In genomic region chr14:90625445-90625844, GRCh38 we compare ENCODE assay signal across 1 cellular context.
TF ChIP-seq lines count a peak whose summit lies in the region.

No MANE protein-coding gene starts in this region.

TF ChIP-seq in GM23338, 12 proteins besides CTCF, POLR2A, EP300 and RAD21 (continued from another document):
- TF ChIP-seq ZNF462 (CRISPR knock-in tag; IDR thresholded peaks at IDR 0.05) (no peak), ZNF114 (CRISPR knock-in tag; IDR thresholded peaks at IDR 0.05) (no peak), EZH2phosphoT487 (IDR thresholded peaks at IDR 0.05; ENCODE audit: unreplicated experiment) (no peak), JUNB (IDR thresholded peaks at IDR 0.05; ENCODE audit: unreplicated experiment) (no peak), ETS1 (IDR thresholded peaks at IDR 0.05) (no peak), CREB1 (CRISPR knock-in tag; IDR thresholded peaks at IDR 0.05; ENCODE audit: low read depth) (no peak), EZH2 (IDR thresholded peaks at IDR 0.05; ENCODE audit: low read depth, unreplicated experiment) (no peak), NANOG (IDR thresholded peaks at IDR 0.05; ENCODE audit: borderline replicate concordance) (no peak)
